Comparison of ENCODE assay signal across 1 cellular context in the genomic region with DNA sequence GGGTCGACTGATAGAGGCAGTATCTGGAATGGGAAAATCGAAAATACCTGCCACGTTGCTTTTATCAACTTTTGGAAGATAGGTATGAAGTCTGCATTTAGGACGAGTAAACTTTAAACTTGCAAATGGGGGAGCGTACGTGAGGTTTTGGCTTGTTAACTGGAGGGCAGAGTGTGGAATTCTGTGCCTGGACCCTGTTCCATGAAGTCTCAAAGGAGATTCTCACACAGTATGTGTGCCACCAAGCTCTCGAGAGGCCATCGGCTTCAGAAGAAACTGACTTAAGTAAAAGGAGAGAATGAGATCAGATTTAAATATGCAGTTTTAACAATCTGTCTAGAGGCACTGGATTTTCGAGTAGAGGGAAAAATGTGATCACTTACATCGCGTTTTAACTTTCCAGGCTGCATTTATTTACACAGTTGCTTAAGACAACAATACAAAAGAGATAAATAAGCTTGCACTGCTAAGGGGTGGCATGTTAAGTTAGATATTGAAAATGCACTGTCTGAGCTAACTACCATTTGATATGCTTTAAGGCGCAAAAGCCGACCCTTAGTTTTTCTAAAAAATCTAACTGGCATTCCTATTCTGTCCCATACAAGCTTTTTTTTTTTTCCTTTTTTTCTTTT.
TF ChIP-seq lines count a peak whose summit lies in the region.

No MANE protein-coding gene starts in this region.

TF ChIP-seq in HEK293, 187 proteins besides CTCF, POLR2A, EP300 and RAD21 (continued from another document):
- TF ChIP-seq, protein P1, sequence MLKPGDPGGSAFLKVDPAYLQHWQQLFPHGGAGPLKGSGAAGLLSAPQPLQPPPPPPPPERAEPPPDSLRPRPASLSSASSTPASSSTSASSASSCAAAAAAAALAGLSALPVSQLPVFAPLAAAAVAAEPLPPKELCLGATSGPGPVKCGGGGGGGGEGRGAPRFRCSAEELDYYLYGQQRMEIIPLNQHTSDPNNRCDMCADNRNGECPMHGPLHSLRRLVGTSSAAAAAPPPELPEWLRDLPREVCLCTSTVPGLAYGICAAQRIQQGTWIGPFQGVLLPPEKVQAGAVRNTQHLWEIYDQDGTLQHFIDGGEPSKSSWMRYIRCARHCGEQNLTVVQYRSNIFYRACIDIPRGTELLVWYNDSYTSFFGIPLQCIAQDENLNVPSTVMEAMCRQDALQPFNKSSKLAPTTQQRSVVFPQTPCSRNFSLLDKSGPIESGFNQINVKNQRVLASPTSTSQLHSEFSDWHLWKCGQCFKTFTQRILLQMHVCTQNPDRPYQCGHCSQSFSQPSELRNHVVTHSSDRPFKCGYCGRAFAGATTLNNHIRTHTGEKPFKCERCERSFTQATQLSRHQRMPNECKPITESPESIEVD (tag by site-specific recombination; IDR thresholded peaks at IDR 0.05): 0 out of 2 replicates have a peak, but pooled peaks have one; percentile 15
- TF ChIP-seq ZNF175 (tag by site-specific recombination; IDR thresholded peaks at IDR 0.05): no peak
- TF ChIP-seq, protein P2, sequence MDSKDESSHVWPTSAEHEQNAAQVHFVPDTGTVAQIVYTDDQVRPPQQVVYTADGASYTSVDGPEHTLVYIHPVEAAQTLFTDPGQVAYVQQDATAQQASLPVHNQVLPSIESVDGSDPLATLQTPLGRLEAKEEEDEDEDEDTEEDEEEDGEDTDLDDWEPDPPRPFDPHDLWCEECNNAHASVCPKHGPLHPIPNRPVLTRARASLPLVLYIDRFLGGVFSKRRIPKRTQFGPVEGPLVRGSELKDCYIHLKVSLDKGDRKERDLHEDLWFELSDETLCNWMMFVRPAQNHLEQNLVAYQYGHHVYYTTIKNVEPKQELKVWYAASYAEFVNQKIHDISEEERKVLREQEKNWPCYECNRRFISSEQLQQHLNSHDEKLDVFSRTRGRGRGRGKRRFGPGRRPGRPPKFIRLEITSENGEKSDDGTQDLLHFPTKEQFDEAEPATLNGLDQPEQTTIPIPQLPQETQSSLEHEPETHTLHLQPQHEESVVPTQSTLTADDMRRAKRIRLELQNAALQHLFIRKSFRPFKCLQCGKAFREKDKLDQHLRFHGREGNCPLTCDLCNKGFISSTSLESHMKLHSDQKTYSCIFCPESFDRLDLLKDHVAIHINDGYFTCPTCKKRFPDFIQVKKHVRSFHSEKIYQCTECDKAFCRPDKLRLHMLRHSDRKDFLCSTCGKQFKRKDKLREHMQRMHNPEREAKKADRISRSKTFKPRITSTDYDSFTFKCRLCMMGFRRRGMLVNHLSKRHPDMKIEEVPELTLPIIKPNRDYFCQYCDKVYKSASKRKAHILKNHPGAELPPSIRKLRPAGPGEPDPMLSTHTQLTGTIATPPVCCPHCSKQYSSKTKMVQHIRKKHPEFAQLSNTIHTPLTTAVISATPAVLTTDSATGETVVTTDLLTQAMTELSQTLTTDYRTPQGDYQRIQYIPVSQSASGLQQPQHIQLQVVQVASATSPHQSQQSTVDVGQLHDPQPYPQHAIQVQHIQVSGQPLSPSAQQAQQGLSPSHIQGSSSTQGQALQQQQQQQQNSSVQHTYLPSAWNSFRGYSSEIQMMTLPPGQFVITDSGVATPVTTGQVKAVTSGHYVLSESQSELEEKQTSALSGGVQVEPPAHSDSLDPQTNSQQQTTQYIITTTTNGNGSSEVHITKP (tag by site-specific recombination; IDR thresholded peaks at IDR 0.05): 0 out of 2 replicates have a peak, but pooled peaks have one; percentile 19
TF ChIP-seq in HEK293: peak in this region for 2.
